Comparison of ENCODE assay signal across 34 cellular contexts in genomic region chr1:65538013-65538578, GRCh38.
DNase-seq lines count a peak whose midpoint lies in the region; ATAC-seq, FAIRE-seq and TF ChIP-seq lines count a peak whose summit lies in the region.
"Had no signal": no experiment of that assay in that cellular context is flagged by ENCODE, and none has a peak within 500 bp of the region (broad histone marks: within the 10 kb centered on the region; RNA-seq: fewer than 3 reads in every experiment).

No MANE protein-coding gene starts in this region.

- H3K79me1 ChIP-seq in mesendoderm (ENCODE audit: low read length): no peaks in the 10 kb centered on the region

- no peak overlapping the region for H3K4ac ChIP-seq in mesendoderm (ENCODE audit: low read depth, low read length)

- no peaks in the 10 kb centered on the region for H3K27me3 ChIP-seq in CD8-positive, alpha-beta memory T cell (ENCODE audit: insufficient read depth, low read length, poor library complexity, severe bottlenecking)
- H3K27me3 ChIP-seq in endothelial cell of umbilical vein (ENCODE audit: control insufficient read depth in 2 of 2, insufficient read depth in 2 of 2, low read length in 2 of 2) (no peaks in the 10 kb centered on the region), mesendoderm (ENCODE audit: insufficient read depth, low read length, poor library complexity) (no peaks in the 10 kb centered on the region)
- H3K27me3 ChIP-seq: esophagus muscularis mucosa, neutrophil, sigmoid colon, tibial nerve had no signal

- H3K36me3 ChIP-seq in CD8-positive, alpha-beta memory T cell (ENCODE audit: insufficient read depth, low read length): no peaks in the 10 kb centered on the region
- H3K36me3 ChIP-seq in SK-N-MC (ENCODE audit: insufficient read depth, low read length) (no peaks in the 10 kb centered on the region), endothelial cell of umbilical vein (ENCODE audit: control insufficient read depth in 2 of 2, extremely low read depth in 1 of 2, insufficient read depth in 2 of 2, low read length in 2 of 2) (no peaks in the 10 kb centered on the region), mesendoderm (ENCODE audit: control insufficient read depth, insufficient read depth, low read length) (no peaks in the 10 kb centered on the region)
- H3K36me3 ChIP-seq: esophagus muscularis mucosa, HAP-1, left ventricle myocardium inferior, neutrophil, sigmoid colon, tibial nerve had no signal

- H3K4me1 Mint-ChIP-seq in CD8-positive, alpha-beta memory T cell: no peaks in the 10 kb centered on the region
- H3K4me1 Mint-ChIP-seq: B cell had no signal

- H4K8ac ChIP-seq in mesendoderm (ENCODE audit: low read depth, low read length): no peak overlapping the region

- H3K79me2 ChIP-seq in endothelial cell of umbilical vein (ENCODE audit: control insufficient read depth, insufficient read depth, low read length): no peaks in the 10 kb centered on the region
- H3K79me2 ChIP-seq in mesendoderm (ENCODE audit: control insufficient read depth, insufficient read depth, low read length): no peaks in the 10 kb centered on the region

- no peaks in the 10 kb centered on the region for H4K20me1 ChIP-seq in endothelial cell of umbilical vein (replicated peaks; ENCODE audit: control insufficient read depth, extremely low read depth, insufficient read depth, low read length)

- peak overlapping the region; percentile 70 for H2AFZ ChIP-seq in endothelial cell of umbilical vein (ENCODE audit: low read depth, low read length)

- peak overlapping the region; percentile 9 for H3K9ac ChIP-seq in SK-N-MC (ENCODE audit: insufficient read length)
- no peak overlapping the region for H3K9ac ChIP-seq in endothelial cell of umbilical vein (replicated peaks; ENCODE audit: extremely low read depth, insufficient read depth, low read length)
- no peak overlapping the region for H3K9ac ChIP-seq in mesendoderm (ENCODE audit: low read length)

- H3K27me3 Mint-ChIP-seq in CD8-positive, alpha-beta memory T cell: peaks cover 0 to 3% of the 10 kb centered on the region in 2 donors
- H3K27me3 Mint-ChIP-seq: T-helper 17 cell had no signal

- no peaks in the 10 kb centered on the region for H3K9me3 ChIP-seq in CD8-positive, alpha-beta memory T cell (ENCODE audit: low read length)
- H3K9me3 ChIP-seq in SK-N-MC (ENCODE audit: low read depth, low read length): no peaks in the 10 kb centered on the region
- no peaks in the 10 kb centered on the region for H3K9me3 ChIP-seq in endothelial cell of umbilical vein (replicated peaks; ENCODE audit: control insufficient read depth, insufficient read depth, low read length)
- H3K9me3 ChIP-seq: HAP-1, neutrophil had no signal

- POLR2A ChIA-PET in CD8-positive, alpha-beta memory T cell (lab: Charles Lee): no interaction called here
- POLR2A ChIA-PET in endothelial cell of umbilical vein (lab: Charles Lee): interaction anchor here (0.6 to 0.7 kb wide), 2 partner anchors 15 to 118 kb away, joined by 3 read pairs; partner anchors contain the start of genes LEPR and LEPROT

- peak overlapping the region; percentile 47 for H3K4me2 ChIP-seq in endothelial cell of umbilical vein (ENCODE audit: insufficient read depth, low read length)
- no peak overlapping the region for H3K4me2 ChIP-seq in mesendoderm (ENCODE audit: low read length)

- H3K36me3 Mint-ChIP-seq in CD8-positive, alpha-beta memory T cell: peaks cover 0 to 5% (median 0%) of the 10 kb centered on the region in 3 donors
- H3K36me3 Mint-ChIP-seq: mesothelial cell of epicardium had no signal

- H3K27ac Mint-ChIP-seq in CD8-positive, alpha-beta memory T cell: no peak overlapping the region
- H3K27ac Mint-ChIP-seq: B cell, T-helper 17 cell had no signal

- CTCF ChIA-PET in CD8-positive, alpha-beta memory T cell (lab: Charles Lee): no interaction called here
- CTCF ChIA-PET in endothelial cell of umbilical vein (lab: Charles Lee): interaction anchor here (0.6 kb wide), 1 partner anchor 150 kb away, joined by 3 read pairs; no protein-coding TSS in a partner anchor

- H3K4me1 ChIP-seq in CD8-positive, alpha-beta memory T cell (ENCODE audit: insufficient read depth, low read length): no peaks in the 10 kb centered on the region
- peaks cover 15% of the 10 kb centered on the region for H3K4me1 ChIP-seq in endothelial cell of umbilical vein (ENCODE audit: control insufficient read depth, extremely low read depth, insufficient read depth, low read length)
- H3K4me1 ChIP-seq in mesendoderm (ENCODE audit: control insufficient read depth, low read depth, low read length): no peaks in the 10 kb centered on the region
- H3K4me1 ChIP-seq: foreskin keratinocyte, psoas muscle, sigmoid colon had no signal

- no peak for TF ChIP-seq CTCF in endothelial cell of umbilical vein (IDR thresholded peaks at IDR 0.05; ENCODE audit: extremely low read depth in 1 of 2, insufficient read depth in 1 of 2, low read depth in 1 of 2, low read length in 2 of 2)

- no peak overlapping the region for H2BK5ac ChIP-seq in mesendoderm (ENCODE audit: low read length)

- FAIRE-seq in endothelial cell of umbilical vein (lab: Jason Lieb, UNC): no peak
- FAIRE-seq: GM12891, keratinocyte had no signal

- ATAC-seq in HG02885 (IDR thresholded peaks at IDR 0.05; ENCODE audit: poor library complexity, unreplicated experiment): no peak
- no peak for ATAC-seq in HG02678 (IDR thresholded peaks at IDR 0.05; ENCODE audit: unreplicated experiment)
- ATAC-seq: foreskin keratinocyte, PC-3, psoas muscle, SK-N-SH treated with all-trans-retinoic acid at 6 μM for 48 hours, T-helper 17 cell had no signal

- H3K18ac ChIP-seq in mesendoderm (ENCODE audit: low read length): no peak overlapping the region

- no CpG with 5 or more reads among the region's 4 CpGs for WGBS in mesendoderm (ENCODE audit: extremely low coverage, insufficient coverage, low lambda C conversion rate)

- intact Hi-C loops in endothelial cell of umbilical vein (cut with micrococcal nuclease): no loop called here

- H3K9me3 Mint-ChIP-seq in CD8-positive, alpha-beta memory T cell: peaks cover 2 to 10% (median 7%) of the 10 kb centered on the region in 5 donors

- H2BK15ac ChIP-seq in mesendoderm (replicated peaks; ENCODE audit: low read depth): no peak overlapping the region

- no peak overlapping the region for H4K5ac ChIP-seq in mesendoderm (ENCODE audit: low read length)

- dilution Hi-C loops in endothelial cell of umbilical vein (cut with MboI; ENCODE audit: extremely low pct_ligation_motif_present, low sequenced_read_pairs): no loop called here

- H3K9me1 ChIP-seq in endothelial cell of umbilical vein (replicated peaks; ENCODE audit: control insufficient read depth, extremely low read depth, insufficient read depth, low read length): no peaks in the 10 kb centered on the region

- H3K27ac ChIP-seq in CD8-positive, alpha-beta memory T cell (ENCODE audit: low read depth, low read length): peak overlapping the region; percentile 59
- peak overlapping the region; percentile 91 for H3K27ac ChIP-seq in SK-N-MC
- H3K27ac ChIP-seq in endothelial cell of umbilical vein (ENCODE audit: insufficient read depth, low read depth, low read length): no peak overlapping the region
- H3K27ac ChIP-seq in mesendoderm (ENCODE audit: low read depth, low read length): no peak overlapping the region
- H3K27ac ChIP-seq: coronary artery, esophagus muscularis mucosa, foreskin keratinocyte, left ventricle myocardium inferior, neutrophil, psoas muscle, sigmoid colon, tibial nerve had no signal

- H2AK5ac ChIP-seq in mesendoderm (ENCODE audit: low read length): no peak overlapping the region

- no peak overlapping the region for H3K56ac ChIP-seq in mesendoderm (ENCODE audit: low read length)

- no peak for TF ChIP-seq POLR2A in endothelial cell of umbilical vein (IDR thresholded peaks at IDR 0.05; ENCODE audit: low read depth, low read length)

- H3K23ac ChIP-seq in mesendoderm (ENCODE audit: low read length): no peak overlapping the region

- H3K4me3 Mint-ChIP-seq in CD8-positive, alpha-beta memory T cell: no peak overlapping the region
- H3K4me3 Mint-ChIP-seq: B cell, mesothelial cell of epicardium, T-helper 17 cell had no signal

- BruUV-seq in endothelial cell of umbilical vein (replicated peaks; lab: Mats Ljungman, UMichigan): no TSS peak

- no peak overlapping the region for H2BK120ac ChIP-seq in mesendoderm (ENCODE audit: low read depth, low read length)

- no peak overlapping the region for H3K4me3 ChIP-seq in CD8-positive, alpha-beta memory T cell (ENCODE audit: low read length)
- H3K4me3 ChIP-seq in SK-N-MC (peak overlapping the region; percentile 35), endothelial cell of umbilical vein (replicated peaks in 1 of 3; ENCODE audit: insufficient read depth in 1 of 3, low read depth in 1 of 3, low read length in 3 of 3) (no peak overlapping the region), mesendoderm (ENCODE audit: low read length) (no peak overlapping the region)
- H3K4me3 ChIP-seq: coronary artery, esophagus muscularis mucosa, HAP-1, left ventricle myocardium inferior, psoas muscle, sigmoid colon, tibial nerve had no signal

- no peak for DNase-seq in CD8-positive, alpha-beta memory T cell
- DNase-seq in LHCN-M2 (ENCODE audit: low read depth): peak; percentile 45
- DNase-seq in SK-N-MC (ENCODE audit: low read depth, low spot score): no peak
- peak; percentile 48 for DNase-seq in endothelial cell of umbilical vein (ENCODE audit: low read depth, low spot score)
- no peak for DNase-seq in activated naive CD4-positive, alpha-beta T cell treated with anti-CD3 and anti-CD28 coated beads, Interleukin-2, amount 50 U/mL, for 16 hours
- DNase-seq in mesendoderm: no peak
- DNase-seq: activated CD4-positive, alpha-beta T cell treated with anti-CD3 and anti-CD28 coated beads for 48 hours; activated CD8-positive, alpha-beta memory T cell treated with anti-CD3 and anti-CD28 coated beads for 24 hours; activated effector memory CD4-positive, alpha-beta T cell treated with anti-CD3 and anti-CD28 coated beads, Interleukin-2, amount 50 U/mL, for 16 hours; caudate nucleus; foreskin keratinocyte; head of caudate nucleus; left ventricle myocardium inferior; NCI-H1105 treated with DMSO at 0.1 percent for 48 hours; NCI-H1930; NCI-H2171 treated with DMSO at 0.1 percent for 48 hours; NCI-H510A; PC-3; psoas muscle; sigmoid colon; stimulated activated CD4-positive, alpha-beta T cell treated with anti-CD3 and anti-CD28 coated beads, Interleukin-4, amount 100 ng/mL, for 1 hour; T-helper 17 cell had no signal

TF ChIP-seq in endothelial cell of umbilical vein, 7 proteins besides CTCF, POLR2A, EP300 and RAD21:
- TF ChIP-seq EZH2 (IDR thresholded peaks at IDR 0.05; ENCODE audit: borderline replicate concordance, low read depth, low read length, severe bottlenecking) (no peak), FOS (IDR thresholded peaks at IDR 0.05; ENCODE audit: borderline replicate concordance, insufficient read depth, low read length) (peak; percentile 8), GATA2 (IDR thresholded peaks at IDR 0.05; ENCODE audit: insufficient read depth, insufficient read length, low read depth, low read length) (no peak)

Comparison
In these comparisons a context has a peak if more than half of its experiments do, and no peak if none do; other contexts are left out.
1. DNase-seq: peak in LHCN-M2 (single experiment) and endothelial cell of umbilical vein (single experiment); none in CD8-positive, alpha-beta memory T cell (0 of 5), SK-N-MC (single experiment), activated naive CD4-positive, alpha-beta T cell treated with anti-CD3 and anti-CD28 coated beads, Interleukin-2, amount 50 U/mL, for 16 hours (single experiment) and mesendoderm (single experiment).
2. H3K27ac ChIP-seq: peak in CD8-positive, alpha-beta memory T cell (single experiment) and SK-N-MC (single experiment); none in endothelial cell of umbilical vein (single experiment) and mesendoderm (single experiment).